In genomic region chr6:27144740-27145079, GRCh38 we compare ENCODE assay signal across 9 cellular contexts.
A peak's percentile ranks its signal among the peaks of the same experiment; 100 is the strongest.
DNase-seq lines count a peak whose midpoint lies in the region; ATAC-seq, FAIRE-seq and TF ChIP-seq lines count a peak whose summit lies in the region.
"Had no signal": no experiment of that assay in that cellular context is flagged by ENCODE, and none has a peak within 500 bp of the region (broad histone marks: within the 10 kb centered on the region; RNA-seq: fewer than 3 reads in every experiment).

No MANE protein-coding gene starts in this region.

- peaks cover 29% of the 10 kb centered on the region for H4K20me1 ChIP-seq in K562 (replicated peaks; ENCODE audit: control insufficient read depth, insufficient read depth, low read length)

- H3K9me3 Mint-ChIP-seq in Caco-2 (ENCODE audit: unreplicated experiment) (no peaks in the 10 kb centered on the region), nephron progenitor cell (no peaks in the 10 kb centered on the region)

- intact Hi-C loops in Caco-2 (cut with micrococcal nuclease; ENCODE audit: unreplicated experiment) (loop anchor here (5.0 kb wide), 2 partner anchors 872 to 987 kb away; a partner anchor contains a TSS), K562 (cut with micrococcal nuclease) (loop anchor here (10.0 kb wide), 1 partner anchor 860 kb away; a partner anchor contains a TSS), adrenal gland (cut with DNase I) (no loop called here)

- H3K27me3 Mint-ChIP-seq in Caco-2 (ENCODE audit: insufficient read depth, unreplicated experiment) (no peaks in the 10 kb centered on the region), nephron progenitor cell (ENCODE audit: low read depth, poor library complexity) (no peaks in the 10 kb centered on the region)

- H3K27ac ChIP-seq in KOPT-K1 (ENCODE audit: low read depth, low read length, poor library complexity, severe bottlenecking) (peak overlapping the region; percentile 98), K562 (ENCODE audit: extremely low read depth, low read depth, low read length) (peak overlapping the region; percentile 93), substantia nigra (ENCODE audit: low read depth, low read length, poor library complexity, severe bottlenecking) (no peak overlapping the region), adrenal gland (no peak overlapping the region)

- H3K27ac Mint-ChIP-seq in Caco-2 (ENCODE audit: unreplicated experiment) (no peak overlapping the region), nephron progenitor cell (peak overlapping the region; percentile 59)

- no peak; the same call in 2 of the 3 replicates for ATAC-seq in K562
- no peak for ATAC-seq in GM18861 (IDR thresholded peaks at IDR 0.05; ENCODE audit: unreplicated experiment)

- H3K9me3 ChIP-seq in Caco-2 (no peaks in the 10 kb centered on the region), KOPT-K1 (ENCODE audit: insufficient read depth, low read length, poor library complexity, severe bottlenecking) (no peaks in the 10 kb centered on the region), K562 (replicated peaks; ENCODE audit: control insufficient read depth, insufficient read depth, low read depth, low read length) (no peaks in the 10 kb centered on the region), adrenal gland (replicated peaks in 1 of 3) (no peaks in the 10 kb centered on the region)

- POLR2A ChIA-PET in Caco-2 (lab: Charles Lee): interaction anchor here (1.5 to 3.8 kb wide), 2 partner anchors 12 to 748 kb away, joined by 7 to 221 read pairs; a partner anchor contains a TSS
- POLR2A ChIA-PET in K562 (lab: Yijun Ruan, JAX): interaction anchor here (0.7 to 10.6 kb wide), 15 partner anchors 7 to 987 kb away, joined by 3 to 726 read pairs (median 31); a partner anchor contains a TSS

- H3K4me1 ChIP-seq in Caco-2 (no peaks in the 10 kb centered on the region), K562 (replicated peaks in 1 of 2; ENCODE audit: control insufficient read depth in 2 of 2, insufficient read depth in 2 of 2, low read length in 2 of 2) (peaks cover 4 to 13% of the 10 kb centered on the region in 2 experiments), adrenal gland (replicated peaks in 1 of 2) (peaks cover 2 to 11% of the 10 kb centered on the region in 2 donors)

- peak overlapping the region; percentile 69 for H3K4me3 ChIP-seq in Caco-2 (ENCODE audit: low read depth, low read length)
- peak overlapping the region; percentile 71 for H3K4me3 ChIP-seq in K562
- peak overlapping the region in 1 of 4 donors; percentile 72 for H3K4me3 ChIP-seq in adrenal gland

- peaks cover 14% of the 10 kb centered on the region for H3K36me3 Mint-ChIP-seq in Caco-2 (ENCODE audit: insufficient read depth, unreplicated experiment)
- H3K36me3 Mint-ChIP-seq in nephron progenitor cell (ENCODE audit: low read depth): no peaks in the 10 kb centered on the region

- TF ChIP-seq CTCF in Caco-2 (IDR thresholded peaks at IDR 0.05; ENCODE audit: insufficient read depth in 1 of 2, low read depth in 1 of 2, low read length in 1 of 2, severe bottlenecking in 1 of 2, unreplicated experiment in 1 of 2) (no peak), K562 (IDR thresholded peaks at IDR 0.05 in 2 of 3, conservative IDR thresholded peaks at IDR 0.05 in 1 of 3; ENCODE audit: insufficient read depth in 2 of 3, low read depth in 1 of 3, low read length in 3 of 3) (no peak), nephron progenitor cell (IDR thresholded peaks at IDR 0.05) (no peak), adrenal gland (IDR thresholded peaks at IDR 0.05) (no peak)

- no peak for FAIRE-seq in K562 (lab: Jason Lieb, UNC)

- no peak for TF ChIP-seq EP300 in K562 (IDR thresholded peaks at IDR 0.05; ENCODE audit: low read length)

- in situ Hi-C loops in K562 (cut with MboI): loop anchor here (5.0 kb wide), 1 partner anchor 748 kb away; a partner anchor contains a TSS

- H3K4me1 Mint-ChIP-seq in Caco-2 (ENCODE audit: low read depth, unreplicated experiment) (peaks cover 8% of the 10 kb centered on the region), nephron progenitor cell (peaks cover 28% of the 10 kb centered on the region)

- no peak overlapping the region for H2AFZ ChIP-seq in K562 (ENCODE audit: low read depth, low read length)

- H3K36me3 ChIP-seq in Caco-2 (ENCODE audit: control insufficient read depth, insufficient read depth, low read length): no peaks in the 10 kb centered on the region
- H3K36me3 ChIP-seq in KOPT-K1 (ENCODE audit: insufficient read depth, low read length): no peaks in the 10 kb centered on the region
- H3K36me3 ChIP-seq in K562 (ENCODE audit: control insufficient read depth, insufficient read depth, low read length): peaks cover 59% of the 10 kb centered on the region
- H3K36me3 ChIP-seq in adrenal gland (replicated peaks in 1 of 2): no peaks in the 10 kb centered on the region

- BruUV-seq in Caco-2 (replicated peaks; lab: Mats Ljungman, UMichigan): no TSS peak
- no TSS peak for BruUV-seq in K562 (replicated peaks; lab: Mats Ljungman, UMichigan)

- CTCF ChIA-PET in Caco-2 (lab: Charles Lee): interaction anchor here (1.2 to 1.3 kb wide), 2 partner anchors 10 to 18 kb away, joined by 3 to 4 read pairs; no protein-coding TSS in a partner anchor
- CTCF ChIA-PET in K562 (lab: Yijun Ruan, JAX; ENCODE audit: low intra/inter-chr PET ratio): no interaction called here

- no peaks in the 10 kb centered on the region for H3K27me3 ChIP-seq in Caco-2 (replicated peaks; ENCODE audit: control insufficient read depth, insufficient read depth, low read length)
- no peaks in the 10 kb centered on the region for H3K27me3 ChIP-seq in K562 (ENCODE audit: control insufficient read depth in 2 of 2, insufficient read depth in 2 of 2, low read length in 2 of 2)
- H3K27me3 ChIP-seq in adrenal gland: no peaks in the 10 kb centered on the region

- H3K4me2 ChIP-seq in K562 (ENCODE audit: insufficient read depth, low read length): peak overlapping the region; percentile 98

- DNase-seq in Caco-2 (no peak), K562 (ENCODE audit: extremely low read depth in 1 of 4, low spot score in 3 of 4) (peak in 1 of 4 experiments; percentile 65), nephron progenitor cell (no peak), substantia nigra (lab: John Stamatoyannopoulos, UW) (no peak), foreskin melanocyte (no peak), adrenal gland (no peak)
- DNase-seq: dorsolateral prefrontal cortex had no signal

- peak overlapping the region; percentile 91 to 93 for H3K9ac ChIP-seq in K562 (ENCODE audit: insufficient read depth in 1 of 2, low read depth in 2 of 2, low read length in 2 of 2)

- no peak for TF ChIP-seq RAD21 in K562 (CRISPR knock-in tag; conservative IDR thresholded peaks at IDR 0.05 in 1 of 2, IDR thresholded peaks at IDR 0.05 in 1 of 2)

- no peak for TF ChIP-seq POLR2A in K562 (conservative IDR thresholded peaks at IDR 0.05)
- no peak for TF ChIP-seq POLR2A in adrenal gland (IDR thresholded peaks at IDR 0.05)

- no peak overlapping the region for H3K4me3 Mint-ChIP-seq in Caco-2 (ENCODE audit: unreplicated experiment)
- H3K4me3 Mint-ChIP-seq in nephron progenitor cell: no peak overlapping the region

- no peaks in the 10 kb centered on the region for H3K9me1 ChIP-seq in K562 (ENCODE audit: control insufficient read depth, insufficient read depth, low read length)

- peaks cover 91% of the 10 kb centered on the region for H3K79me2 ChIP-seq in K562 (ENCODE audit: control insufficient read depth, insufficient read depth, low read length)

- WGBS in K562 (ENCODE audit: insufficient coverage, low coverage, missing lambda C conversion rate): 3% methylated on average over 6 of the region's 6 CpGs
- 43 to 56% (median 48%) methylated on average over 6 of the region's 6 CpGs for WGBS in adrenal gland, 4 donors

TF ChIP-seq in K562, 482 proteins besides CTCF, POLR2A, EP300 and RAD21 (continues in another document):
- TF ChIP-seq ESRRB (CRISPR knock-in tag; IDR thresholded peaks at IDR 0.05; ENCODE audit: borderline replicate concordance) (no peak), GATA2 (CRISPR knock-in tag; IDR thresholded peaks at IDR 0.05) (no peak), ETV5 (CRISPR knock-in tag; IDR thresholded peaks at IDR 0.05; ENCODE audit: low read depth) (no peak), MBD2 (IDR thresholded peaks at IDR 0.05; ENCODE audit: borderline replicate concordance, low read depth) (no peak), PHTF2 (CRISPR knock-in tag; IDR thresholded peaks at IDR 0.05) (no peak), NFIC (IDR thresholded peaks at IDR 0.05) (no peak), NFRKB (IDR thresholded peaks at IDR 0.05; ENCODE audit: low read depth) (no peak), SAFB2 (IDR thresholded peaks at IDR 0.05; ENCODE audit: borderline replicate concordance, low read depth, low read length, severe bottlenecking) (no peak), ZNF408 (CRISPR knock-in tag; IDR thresholded peaks at IDR 0.05; ENCODE audit: low read depth) (no peak), ZNF507 (tag; conservative IDR thresholded peaks at IDR 0.05) (no peak), TSC22D4 (tag; IDR thresholded peaks at IDR 0.05) (no peak), SMAD1 (IDR thresholded peaks at IDR 0.05; ENCODE audit: low read depth, low read length, partially characterized antibody) (no peak), THAP7 (CRISPR knock-in tag; IDR thresholded peaks at IDR 0.05) (no peak), KDM4B (IDR thresholded peaks at IDR 0.05; ENCODE audit: borderline replicate concordance in 2 of 2, low read depth in 1 of 2) (no peak), MCM3 (IDR thresholded peaks at IDR 0.05) (no peak), RBM25 (IDR thresholded peaks at IDR 0.05; ENCODE audit: low read depth, low read length, severe bottlenecking) (no peak), ZNF583 (CRISPR knock-in tag; IDR thresholded peaks at IDR 0.05) (0 out of 2 replicates have a peak, but pooled peaks have one; percentile 23), SMARCA4 (IDR thresholded peaks at IDR 0.05) (no peak)
- TF ChIP-seq, protein P1, sequence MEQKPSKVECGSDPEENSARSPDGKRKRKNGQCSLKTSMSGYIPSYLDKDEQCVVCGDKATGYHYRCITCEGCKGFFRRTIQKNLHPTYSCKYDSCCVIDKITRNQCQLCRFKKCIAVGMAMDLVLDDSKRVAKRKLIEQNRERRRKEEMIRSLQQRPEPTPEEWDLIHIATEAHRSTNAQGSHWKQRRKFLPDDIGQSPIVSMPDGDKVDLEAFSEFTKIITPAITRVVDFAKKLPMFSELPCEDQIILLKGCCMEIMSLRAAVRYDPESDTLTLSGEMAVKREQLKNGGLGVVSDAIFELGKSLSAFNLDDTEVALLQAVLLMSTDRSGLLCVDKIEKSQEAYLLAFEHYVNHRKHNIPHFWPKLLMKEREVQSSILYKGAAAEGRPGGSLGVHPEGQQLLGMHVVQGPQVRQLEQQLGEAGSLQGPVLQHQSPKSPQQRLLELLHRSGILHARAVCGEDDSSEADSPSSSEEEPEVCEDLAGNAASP (IDR thresholded peaks at IDR 0.05): no peak

Comparison
In these comparisons a context has a peak if more than half of its experiments do, and no peak if none do; other contexts are left out.
1. H3K27ac ChIP-seq: peak in KOPT-K1 (single experiment) and K562 (single experiment); none in substantia nigra (single experiment) and adrenal gland (0 of 5).
2. intact Hi-C loops: an anchor here in Caco-2 (5.0 kb wide) and K562 (10.0 kb wide); none called in adrenal gland.